1 cellular context compared by ENCODE assay signal in the genomic region with DNA sequence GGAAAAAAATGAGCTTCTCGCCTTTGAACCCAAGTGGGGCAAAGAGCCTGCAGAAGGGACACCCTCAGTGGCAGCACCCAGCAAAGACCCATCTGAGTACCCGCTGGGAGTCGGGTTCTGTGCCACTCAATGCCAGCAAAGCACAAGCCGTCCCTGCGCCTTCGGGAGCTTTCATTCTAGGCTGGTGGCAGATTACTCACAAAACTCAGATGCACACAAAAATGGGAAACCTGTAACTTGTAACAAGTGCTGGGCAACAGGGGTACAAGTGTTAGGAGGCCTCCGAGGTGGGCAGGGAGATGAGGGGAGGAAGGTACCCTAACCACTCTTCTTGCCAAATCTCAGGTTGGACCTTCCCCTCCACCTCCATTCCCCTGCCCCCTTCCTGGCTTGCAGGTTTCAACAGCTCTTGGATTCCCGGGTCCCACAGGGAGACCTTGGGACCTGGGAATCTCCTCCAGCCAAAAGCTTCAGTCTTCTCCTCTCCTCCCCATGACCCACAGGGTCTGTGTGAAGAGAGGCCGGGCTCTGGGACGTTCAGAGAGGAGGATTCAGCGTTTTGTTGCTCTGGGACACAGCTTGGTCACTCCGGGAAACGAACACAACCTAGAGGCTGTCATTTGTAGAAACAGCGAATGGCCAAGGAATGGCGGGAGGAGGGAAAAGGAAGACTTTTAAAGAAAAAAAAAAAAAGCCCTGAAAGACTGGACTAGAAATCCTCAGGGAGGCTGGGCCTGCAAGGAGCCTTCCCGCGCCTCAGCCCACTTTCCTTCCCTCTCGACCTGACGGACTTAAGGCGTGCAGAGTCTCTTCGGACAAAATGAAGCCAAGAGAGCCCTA.
TF ChIP-seq lines count a peak whose summit lies in the region.

No MANE protein-coding gene starts in this region.

TF ChIP-seq in neural cell, 6 proteins besides CTCF, POLR2A, EP300 and RAD21 (continued from another document):
- no peak for TF ChIP-seq REST (IDR thresholded peaks at IDR 0.05; ENCODE audit: borderline replicate concordance)
TF ChIP-seq in neural cell: peak in this region for 0.
